Comparison of ENCODE assay signal across 27 cellular contexts in genomic region chr2:232493701-232494426, GRCh38. TPM values are rescaled to one million over a fixed set of nuclear protein-coding genes. Genes with fewer than 3 reads are reported as not detected.
"Had no signal": no experiment of that assay in that cellular context is flagged by ENCODE, and none has a peak within 500 bp of the region (broad histone marks: within the 10 kb centered on the region; RNA-seq: fewer than 3 reads in every experiment).

No MANE protein-coding gene starts in this region.

- H3K9me3 ChIP-seq: ascending aorta, heart left ventricle, left lung, testis, uterus had no signal

- H3K27ac Mint-ChIP-seq: activated CD4-positive, alpha-beta T cell treated with anti-CD3 and anti-CD28 coated beads, Interleukin-2, amount 10 ng/mL, durations not matched to agents 7 days and 5 days; activated CD8-positive, alpha-beta memory T cell treated with anti-CD3 and anti-CD28 coated beads, Interleukin-2, amount 10 ng/mL, durations not matched to agents 7 days and 5 days; activated CD8-positive, alpha-beta T cell treated with anti-CD3 and anti-CD28 coated beads for 36 hours; activated T-helper 1 cell treated with anti-CD3 and anti-CD28 coated beads, Interleukin-12 subunit alpha, Interleukin-12 subunit beta, Interleukin-2, Interleukin-4 antibody, amounts not matched to agents 30 ng/mL and 10 ng/mL and 1 ng/mL, durations not matched to agents 14 hours and 24 hours and 36 hours; natural killer cell treated with Interleukin-12 subunit alpha and Interleukin-12 subunit beta and Interleukin-15 and Interleukin-18, amount 100 ng/mL, for 72 hours; T-cell; T-helper 2 cell treated with Interferon-gamma antibody and Interleukin-4, amounts not matched to agents 5 μg/mL and 100 μg/mL, for 36 hours had no signal

- H3K79me2 ChIP-seq: parathyroid adenoma had no signal

- H2AFZ ChIP-seq: parathyroid adenoma had no signal

- H3K4me3 Mint-ChIP-seq: activated CD4-positive, alpha-beta T cell treated with anti-CD3 and anti-CD28 coated beads, Interleukin-2, amount 10 ng/mL, durations not matched to agents 7 days and 5 days; activated CD8-positive, alpha-beta memory T cell treated with anti-CD3 and anti-CD28 coated beads, Interleukin-2, amount 10 ng/mL, durations not matched to agents 7 days and 5 days; activated CD8-positive, alpha-beta T cell treated with anti-CD3 and anti-CD28 coated beads for 36 hours; activated naive CD4-positive, alpha-beta T cell treated with anti-CD3 and anti-CD28 coated beads, Interleukin-2, amount 50 U/mL, for 24 hours; activated T-helper 1 cell treated with anti-CD3 and anti-CD28 coated beads, Interleukin-12 subunit alpha, Interleukin-12 subunit beta, Interleukin-2, Interleukin-4 antibody, amounts not matched to agents 30 ng/mL and 10 ng/mL and 1 ng/mL, durations not matched to agents 14 hours and 24 hours and 36 hours; central memory CD8-positive, alpha-beta T cell; natural killer cell treated with Interleukin-12 subunit alpha and Interleukin-12 subunit beta and Interleukin-15 and Interleukin-18, amount 100 ng/mL, for 72 hours; T-cell; T-helper 2 cell treated with Interferon-gamma antibody and Interleukin-4, amounts not matched to agents 5 μg/mL and 100 μg/mL, for 36 hours had no signal

- DNase-seq: activated CD4-positive, alpha-beta T cell treated with anti-CD3 and anti-CD28 coated beads, Interleukin-2, amount 10 ng/mL, durations not matched to agents 7 days and 5 days; activated CD8-positive, alpha-beta memory T cell treated with anti-CD3 and anti-CD28 coated beads, Interleukin-2, amount 10 ng/mL, durations not matched to agents 7 days and 5 days; activated CD8-positive, alpha-beta T cell treated with anti-CD3 and anti-CD28 coated beads for 36 hours; activated gamma-delta T cell; stimulated activated CD4-positive, alpha-beta T cell treated with anti-CD3 and anti-CD28 coated beads, Interleukin-4, amount 100 ng/mL, for 1 hour; stimulated activated naive CD4-positive, alpha-beta T cell; T-cell; testis; trophoblast cell; uterus had no signal

- H3K36me3 Mint-ChIP-seq: activated CD8-positive, alpha-beta memory T cell treated with anti-CD3 and anti-CD28 coated beads, Interleukin-2, amount 10 ng/mL, durations not matched to agents 7 days and 5 days; activated naive CD4-positive, alpha-beta T cell treated with anti-CD3 and anti-CD28 coated beads, Interleukin-2, amount 50 U/mL, for 24 hours; natural killer cell treated with Interleukin-12 subunit alpha and Interleukin-12 subunit beta and Interleukin-15 and Interleukin-18, amount 100 ng/mL, for 72 hours; T-cell had no signal

- H3K4me1 Mint-ChIP-seq: activated CD4-positive, alpha-beta T cell treated with anti-CD3 and anti-CD28 coated beads, Interleukin-2, amount 10 ng/mL, durations not matched to agents 7 days and 5 days; activated CD8-positive, alpha-beta memory T cell treated with anti-CD3 and anti-CD28 coated beads, Interleukin-2, amount 10 ng/mL, durations not matched to agents 7 days and 5 days; central memory CD8-positive, alpha-beta T cell had no signal

- FAIRE-seq: endometrium, keratinocyte had no signal

- H3K27me3 ChIP-seq: ascending aorta, testis, uterus had no signal

- H3K9ac ChIP-seq: parathyroid adenoma had no signal

- H3K4me3 ChIP-seq: ascending aorta, coronary artery, heart left ventricle, left lung, testis, uterus had no signal

- H3K4me1 ChIP-seq: ascending aorta, heart left ventricle, left lung, parathyroid adenoma, testis, uterus had no signal

- H3K27ac ChIP-seq: ascending aorta, coronary artery, heart left ventricle, left lung, parathyroid adenoma, testis, uterus, VCaP had no signal

- H3K36me3 ChIP-seq: ascending aorta, heart left ventricle, left lung, uterus had no signal

- ATAC-seq: activated CD4-positive, CD25-positive, alpha-beta regulatory T cell treated with anti-CD3 and anti-CD28 coated beads, Interleukin-2, amount 50 U/mL, for 24 hours; activated CD8-positive, alpha-beta memory T cell treated with anti-CD3 and anti-CD28 coated beads, Interleukin-2, amount 10 ng/mL, durations not matched to agents 7 days and 5 days; activated CD8-positive, alpha-beta T cell treated with anti-CD3 and anti-CD28 coated beads for 36 hours; heart left ventricle; left lung; natural killer cell treated with Interleukin-12 subunit alpha and Interleukin-12 subunit beta and Interleukin-15 and Interleukin-18, amount 100 ng/mL, for 72 hours; T-cell had no signal

- H3K9me3 Mint-ChIP-seq: activated CD4-positive, alpha-beta T cell treated with anti-CD3 and anti-CD28 coated beads, Interleukin-2, amount 10 ng/mL, durations not matched to agents 7 days and 5 days; activated CD8-positive, alpha-beta T cell treated with anti-CD3 and anti-CD28 coated beads for 36 hours; activated naive CD4-positive, alpha-beta T cell treated with anti-CD3 and anti-CD28 coated beads, Interleukin-2, amount 50 U/mL, for 24 hours; activated T-helper 1 cell treated with anti-CD3 and anti-CD28 coated beads, Interleukin-12 subunit alpha, Interleukin-12 subunit beta, Interleukin-2, Interleukin-4 antibody, amounts not matched to agents 30 ng/mL and 10 ng/mL and 1 ng/mL, durations not matched to agents 14 hours and 24 hours and 36 hours; central memory CD8-positive, alpha-beta T cell; natural killer cell treated with Interleukin-12 subunit alpha and Interleukin-12 subunit beta and Interleukin-15 and Interleukin-18, amount 100 ng/mL, for 72 hours; T-cell; T-helper 2 cell treated with Interferon-gamma antibody and Interleukin-4, amounts not matched to agents 5 μg/mL and 100 μg/mL, for 36 hours had no signal

RNA-seq across cellular contexts. Expression of gene ECEL1, which starts 6.2 kb away (rescaled TPM):
- total RNA-seq: activated CD4-positive, alpha-beta T cell treated with anti-CD3 and anti-CD28 coated beads, Interleukin-2, amount 10 ng/mL, durations not matched to agents 7 days and 5 days; activated T-helper 1 cell treated with anti-CD3 and anti-CD28 coated beads, Interleukin-12 subunit alpha, Interleukin-12 subunit beta, Interleukin-2, Interleukin-4 antibody, amounts not matched to agents 30 ng/mL and 10 ng/mL and 1 ng/mL, durations not matched to agents 14 hours and 24 hours and 36 hours; epithelial cell of proximal tubule; fibroblast of villous mesenchyme; natural killer cell treated with Interleukin-12 subunit alpha and Interleukin-12 subunit beta and Interleukin-15 and Interleukin-18, amount 100 ng/mL, for 72 hours had no signal
- polyA plus RNA-seq: keratinocyte had no signal

RNA-seq across cellular contexts. Expression of gene PRSS56, which starts 26.3 kb away (rescaled TPM):
- total RNA-seq: activated CD4-positive, alpha-beta T cell treated with anti-CD3 and anti-CD28 coated beads, Interleukin-2, amount 10 ng/mL, durations not matched to agents 7 days and 5 days; activated CD8-positive, alpha-beta memory T cell treated with anti-CD3 and anti-CD28 coated beads, Interleukin-2, amount 10 ng/mL, durations not matched to agents 7 days and 5 days; activated CD8-positive, alpha-beta T cell treated with anti-CD3 and anti-CD28 coated beads for 36 hours; activated T-helper 1 cell treated with anti-CD3 and anti-CD28 coated beads, Interleukin-12 subunit alpha, Interleukin-12 subunit beta, Interleukin-2, Interleukin-4 antibody, amounts not matched to agents 30 ng/mL and 10 ng/mL and 1 ng/mL, durations not matched to agents 14 hours and 24 hours and 36 hours; ascending aorta; epithelial cell of proximal tubule; fibroblast of villous mesenchyme; left lung; natural killer cell treated with Interleukin-12 subunit alpha and Interleukin-12 subunit beta and Interleukin-15 and Interleukin-18, amount 100 ng/mL, for 72 hours; T-cell; uterus had no signal
- polyA plus RNA-seq: adipose tissue, keratinocyte had no signal

RNA-seq across cellular contexts. Expression of gene CHRND, which starts 32.1 kb away (rescaled TPM):
- total RNA-seq: activated CD4-positive, alpha-beta T cell treated with anti-CD3 and anti-CD28 coated beads, Interleukin-2, amount 10 ng/mL, durations not matched to agents 7 days and 5 days; activated CD8-positive, alpha-beta memory T cell treated with anti-CD3 and anti-CD28 coated beads, Interleukin-2, amount 10 ng/mL, durations not matched to agents 7 days and 5 days; activated CD8-positive, alpha-beta T cell treated with anti-CD3 and anti-CD28 coated beads for 36 hours; activated T-helper 1 cell treated with anti-CD3 and anti-CD28 coated beads, Interleukin-12 subunit alpha, Interleukin-12 subunit beta, Interleukin-2, Interleukin-4 antibody, amounts not matched to agents 30 ng/mL and 10 ng/mL and 1 ng/mL, durations not matched to agents 14 hours and 24 hours and 36 hours; ascending aorta; epithelial cell of proximal tubule; fibroblast of villous mesenchyme; heart left ventricle; left lung; natural killer cell treated with Interleukin-12 subunit alpha and Interleukin-12 subunit beta and Interleukin-15 and Interleukin-18, amount 100 ng/mL, for 72 hours; T-cell; uterus had no signal
- polyA plus RNA-seq: heart left ventricle, keratinocyte had no signal

RNA-seq across cellular contexts. Expression of gene ALPI, which starts 37.9 kb away (rescaled TPM):
- total RNA-seq: activated CD4-positive, alpha-beta T cell treated with anti-CD3 and anti-CD28 coated beads, Interleukin-2, amount 10 ng/mL, durations not matched to agents 7 days and 5 days; activated CD8-positive, alpha-beta memory T cell treated with anti-CD3 and anti-CD28 coated beads, Interleukin-2, amount 10 ng/mL, durations not matched to agents 7 days and 5 days; activated CD8-positive, alpha-beta T cell treated with anti-CD3 and anti-CD28 coated beads for 36 hours; activated T-helper 1 cell treated with anti-CD3 and anti-CD28 coated beads, Interleukin-12 subunit alpha, Interleukin-12 subunit beta, Interleukin-2, Interleukin-4 antibody, amounts not matched to agents 30 ng/mL and 10 ng/mL and 1 ng/mL, durations not matched to agents 14 hours and 24 hours and 36 hours; ascending aorta; epithelial cell of proximal tubule; fibroblast of villous mesenchyme; heart left ventricle; left lung; natural killer cell treated with Interleukin-12 subunit alpha and Interleukin-12 subunit beta and Interleukin-15 and Interleukin-18, amount 100 ng/mL, for 72 hours; T-cell; uterus had no signal
- polyA plus RNA-seq: heart left ventricle, keratinocyte had no signal

RNA-seq across cellular contexts. Expression of gene CHRNG, which starts 45.6 kb away (rescaled TPM):
- total RNA-seq: activated CD4-positive, alpha-beta T cell treated with anti-CD3 and anti-CD28 coated beads, Interleukin-2, amount 10 ng/mL, durations not matched to agents 7 days and 5 days; activated CD8-positive, alpha-beta memory T cell treated with anti-CD3 and anti-CD28 coated beads, Interleukin-2, amount 10 ng/mL, durations not matched to agents 7 days and 5 days; activated CD8-positive, alpha-beta T cell treated with anti-CD3 and anti-CD28 coated beads for 36 hours; activated T-helper 1 cell treated with anti-CD3 and anti-CD28 coated beads, Interleukin-12 subunit alpha, Interleukin-12 subunit beta, Interleukin-2, Interleukin-4 antibody, amounts not matched to agents 30 ng/mL and 10 ng/mL and 1 ng/mL, durations not matched to agents 14 hours and 24 hours and 36 hours; ascending aorta; epithelial cell of proximal tubule; fibroblast of villous mesenchyme; heart left ventricle; left lung; natural killer cell treated with Interleukin-12 subunit alpha and Interleukin-12 subunit beta and Interleukin-15 and Interleukin-18, amount 100 ng/mL, for 72 hours; T-cell; testis; uterus had no signal
- polyA plus RNA-seq: adipose tissue, heart left ventricle, keratinocyte had no signal
